In the genomic region with DNA sequence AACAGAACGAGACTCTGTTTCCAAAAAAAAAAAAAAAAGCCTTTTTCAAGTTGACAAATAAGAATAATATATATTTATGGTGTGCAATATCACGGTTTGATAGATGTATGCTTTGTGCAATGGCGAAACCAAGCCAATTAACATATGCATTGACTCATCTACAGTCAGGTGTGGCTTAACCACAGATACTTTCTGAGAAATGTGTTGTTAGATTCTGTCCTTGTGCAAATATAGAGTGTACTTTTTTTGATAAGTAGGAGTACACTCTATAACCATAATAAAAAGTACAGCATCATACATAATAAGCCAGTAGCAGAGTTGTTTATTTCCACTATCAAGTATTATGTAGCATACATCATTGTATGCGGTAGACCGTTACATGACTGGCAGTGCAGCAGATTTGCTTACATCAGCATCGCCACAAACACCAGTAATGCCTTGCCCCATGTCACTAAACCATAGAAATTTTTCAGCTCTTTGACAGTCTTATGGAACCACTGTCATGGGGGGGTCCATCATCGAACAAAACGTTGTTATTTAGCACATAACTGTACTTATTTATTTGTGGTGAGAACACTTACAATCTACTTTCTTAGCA, we compare ENCODE assay signal across 21 cellular contexts. TPM values are rescaled to one million over a fixed set of nuclear protein-coding genes. Genes with fewer than 3 reads are reported as not detected.
A peak's percentile ranks its signal among the peaks of the same experiment; 100 is the strongest.
DNase-seq lines count a peak whose midpoint lies in the region; ATAC-seq and TF ChIP-seq lines count a peak whose summit lies in the region.
"Had no signal": no experiment of that assay in that cellular context is flagged by ENCODE, and none has a peak within 500 bp of the region (broad histone marks: within the 10 kb centered on the region; RNA-seq: fewer than 3 reads in every experiment).

No MANE protein-coding gene starts in this region.

- no peaks in the 10 kb centered on the region for H3K79me1 ChIP-seq in mesendoderm (ENCODE audit: low read length)

- H2BK15ac ChIP-seq in mesendoderm (replicated peaks; ENCODE audit: low read depth): no peak overlapping the region

- no peaks in the 10 kb centered on the region for H3K4me1 Mint-ChIP-seq in activated CD8-positive, alpha-beta T cell treated with anti-CD3 and anti-CD28 coated beads for 36 hours (ENCODE audit: low read depth)
- no peaks in the 10 kb centered on the region for H3K4me1 Mint-ChIP-seq in activated CD8-positive, alpha-beta T cell treated with anti-CD3 and anti-CD28 coated beads, Interleukin-2, amount 10 ng/mL, durations not matched to agents 7 days and 5 days (ENCODE audit: low read depth)
- H3K4me1 Mint-ChIP-seq in stimulated activated naive CD8-positive, alpha-beta T cell treated with anti-CD3 and anti-CD28 coated beads, Interleukin-15, amount 100 ng/mL, for 72 hours: no peaks in the 10 kb centered on the region
- H3K4me1 Mint-ChIP-seq: B cell had no signal

- peak; percentile 47 for ATAC-seq in activated CD8-positive, alpha-beta T cell treated with anti-CD3 and anti-CD28 coated beads for 36 hours
- no peak for ATAC-seq in activated CD8-positive, alpha-beta T cell treated with anti-CD3 and anti-CD28 coated beads, Interleukin-2, amount 10 ng/mL, durations not matched to agents 7 days and 5 days
- peak; percentile 64 for ATAC-seq in stimulated activated naive CD8-positive, alpha-beta T cell treated with anti-CD3 and anti-CD28 coated beads, Interleukin-15, amount 100 ng/mL, for 72 hours
- no peak for ATAC-seq in stimulated activated naive CD8-positive, alpha-beta T cell treated with anti-CD3 and anti-CD28 coated beads, Interleukin-15, Interleukin-2, amounts not matched to agents 100 U/mL and 50 U/mL, for 24 hours
- ATAC-seq: Panc1 had no signal

- peaks cover 4% of the 10 kb centered on the region for H3K27me3 Mint-ChIP-seq in activated CD8-positive, alpha-beta T cell treated with anti-CD3 and anti-CD28 coated beads for 36 hours
- H3K27me3 Mint-ChIP-seq in activated CD8-positive, alpha-beta T cell treated with anti-CD3 and anti-CD28 coated beads, Interleukin-2, amount 10 ng/mL, durations not matched to agents 7 days and 5 days (ENCODE audit: low read depth): peaks cover 3% of the 10 kb centered on the region
- H3K27me3 Mint-ChIP-seq in stimulated activated naive CD8-positive, alpha-beta T cell treated with anti-CD3 and anti-CD28 coated beads, Interleukin-15, amount 100 ng/mL, for 72 hours: no peaks in the 10 kb centered on the region

- WGBS in lower leg skin, 2 donors: 81 to 82% methylated on average over 8 of the region's 8 CpGs
- no CpG with 5 or more reads among the region's 8 CpGs for WGBS in mesendoderm (ENCODE audit: extremely low coverage, insufficient coverage, low lambda C conversion rate)

- no peak overlapping the region for H3K27ac ChIP-seq in mesendoderm (ENCODE audit: low read depth, low read length)

- no peak overlapping the region for H3K4me2 ChIP-seq in mesendoderm (ENCODE audit: low read length)

- no peak for TF ChIP-seq CTCF in activated CD8-positive, alpha-beta T cell treated with anti-CD3 and anti-CD28 coated beads for 36 hours (IDR thresholded peaks at IDR 0.05)
- TF ChIP-seq CTCF in epithelial cell of esophagus (IDR thresholded peaks at IDR 0.05; ENCODE audit: insufficient read depth, low read depth, low read length, missing control alignments): no peak
- TF ChIP-seq CTCF in lower leg skin (IDR thresholded peaks at IDR 0.05): no peak

- H3K27ac Mint-ChIP-seq in activated CD8-positive, alpha-beta T cell treated with anti-CD3 and anti-CD28 coated beads for 36 hours: no peak overlapping the region
- H3K27ac Mint-ChIP-seq in activated CD8-positive, alpha-beta T cell treated with anti-CD3 and anti-CD28 coated beads, Interleukin-2, amount 10 ng/mL, durations not matched to agents 7 days and 5 days: no peak overlapping the region
- no peak overlapping the region for H3K27ac Mint-ChIP-seq in stimulated activated naive CD8-positive, alpha-beta T cell treated with anti-CD3 and anti-CD28 coated beads, Interleukin-15, amount 100 ng/mL, for 72 hours
- H3K27ac Mint-ChIP-seq: B cell had no signal

- H3K23ac ChIP-seq in mesendoderm (ENCODE audit: low read length): no peak overlapping the region

- DNase-seq in activated CD8-positive, alpha-beta T cell treated with anti-CD3 and anti-CD28 coated beads for 36 hours: no peak
- no peak for DNase-seq in activated CD8-positive, alpha-beta T cell treated with anti-CD3 and anti-CD28 coated beads, Interleukin-2, amount 10 ng/mL, durations not matched to agents 7 days and 5 days
- DNase-seq in stimulated activated naive CD8-positive, alpha-beta T cell treated with anti-CD3 and anti-CD28 coated beads, Interleukin-15, amount 100 ng/mL, for 72 hours: no peak
- no peak for DNase-seq in stimulated activated naive CD8-positive, alpha-beta T cell treated with anti-CD3 and anti-CD28 coated beads, Interleukin-15, Interleukin-2, amounts not matched to agents 100 U/mL and 50 U/mL, for 24 hours
- peak; percentile 67 for DNase-seq in epithelial cell of esophagus (ENCODE audit: low read depth)
- DNase-seq in stimulated activated CD4-positive, alpha-beta T cell treated with anti-CD3 and anti-CD28 coated beads, Interleukin-15, amount 100 ng/mL, for 24 hours: no peak
- no peak for DNase-seq in lower leg skin (ENCODE audit: low spot score in 2 of 2)
- DNase-seq in mesendoderm: no peak
- DNase-seq: GDM1, MM.1S, NCI-H1092 treated with DMSO at 0.1 percent for 48 hours, NCI-H1436 treated with DMSO at 0.1 percent for 48 hours, NCI-H1930, NCI-H2227 treated with DMSO at 0.1 percent for 48 hours, NCI-H510A, NCI-H774, SIG-M5 had no signal

- no peak overlapping the region for H4K8ac ChIP-seq in mesendoderm (ENCODE audit: low read depth, low read length)

- no peak overlapping the region for H3K18ac ChIP-seq in mesendoderm (ENCODE audit: low read length)

- no peak overlapping the region for H3K4me3 Mint-ChIP-seq in activated CD8-positive, alpha-beta T cell treated with anti-CD3 and anti-CD28 coated beads for 36 hours
- H3K4me3 Mint-ChIP-seq in activated CD8-positive, alpha-beta T cell treated with anti-CD3 and anti-CD28 coated beads, Interleukin-2, amount 10 ng/mL, durations not matched to agents 7 days and 5 days: no peak overlapping the region
- no peak overlapping the region for H3K4me3 Mint-ChIP-seq in stimulated activated naive CD8-positive, alpha-beta T cell treated with anti-CD3 and anti-CD28 coated beads, Interleukin-15, amount 100 ng/mL, for 72 hours
- H3K4me3 Mint-ChIP-seq: B cell, CD14-positive monocyte had no signal

- no peaks in the 10 kb centered on the region for H3K4me1 ChIP-seq in mesendoderm (ENCODE audit: control insufficient read depth, low read depth, low read length)

- TF ChIP-seq POLR2A in lower leg skin (IDR thresholded peaks at IDR 0.05): no peak

- no peak overlapping the region for H3K56ac ChIP-seq in mesendoderm (ENCODE audit: low read length)

- H2BK5ac ChIP-seq in mesendoderm (ENCODE audit: low read length): no peak overlapping the region

- intact Hi-C loops in activated CD8-positive, alpha-beta T cell treated with anti-CD3 and anti-CD28 coated beads for 36 hours (cut with micrococcal nuclease): no loop called here
- intact Hi-C loops in lower leg skin (cut with DNase I; ENCODE audit: low total_unique reads): no loop called here

- H3K9ac ChIP-seq in mesendoderm (ENCODE audit: low read length): no peak overlapping the region

- no peaks in the 10 kb centered on the region for H3K27me3 ChIP-seq in mesendoderm (ENCODE audit: insufficient read depth, low read length, poor library complexity)

- no peaks in the 10 kb centered on the region for H3K36me3 Mint-ChIP-seq in activated CD8-positive, alpha-beta T cell treated with anti-CD3 and anti-CD28 coated beads for 36 hours (ENCODE audit: low read depth)
- no peaks in the 10 kb centered on the region for H3K36me3 Mint-ChIP-seq in activated CD8-positive, alpha-beta T cell treated with anti-CD3 and anti-CD28 coated beads, Interleukin-2, amount 10 ng/mL, durations not matched to agents 7 days and 5 days (ENCODE audit: low read depth)
- H3K36me3 Mint-ChIP-seq: CD14-positive monocyte had no signal

- H3K4me3 ChIP-seq in epithelial cell of esophagus (ENCODE audit: low read length): no peak overlapping the region
- no peak overlapping the region for H3K4me3 ChIP-seq in lower leg skin (ENCODE audit: low read depth, poor library complexity, severe bottlenecking)
- H3K4me3 ChIP-seq in mesendoderm (ENCODE audit: low read length): no peak overlapping the region
- H3K4me3 ChIP-seq: K562 had no signal

- no peaks in the 10 kb centered on the region for H3K36me3 ChIP-seq in mesendoderm (ENCODE audit: control insufficient read depth, insufficient read depth, low read length)

- H3K79me2 ChIP-seq in mesendoderm (ENCODE audit: control insufficient read depth, insufficient read depth, low read length): no peaks in the 10 kb centered on the region

- no peaks in the 10 kb centered on the region for H3K9me3 Mint-ChIP-seq in activated CD8-positive, alpha-beta T cell treated with anti-CD3 and anti-CD28 coated beads for 36 hours
- no peaks in the 10 kb centered on the region for H3K9me3 Mint-ChIP-seq in activated CD8-positive, alpha-beta T cell treated with anti-CD3 and anti-CD28 coated beads, Interleukin-2, amount 10 ng/mL, durations not matched to agents 7 days and 5 days (ENCODE audit: insufficient read depth)
- H3K9me3 Mint-ChIP-seq in stimulated activated naive CD8-positive, alpha-beta T cell treated with anti-CD3 and anti-CD28 coated beads, Interleukin-15, amount 100 ng/mL, for 72 hours: no peaks in the 10 kb centered on the region

- CTCF ChIA-PET in activated CD8-positive, alpha-beta T cell treated with anti-CD3 and anti-CD28 coated beads for 36 hours (lab: Charles Lee): interaction anchor here (0.7 to 1.5 kb wide), 3 partner anchors 13 to 45 kb away, joined by 3 read pairs; no protein-coding TSS in a partner anchor
- CTCF ChIA-PET in activated CD8-positive, alpha-beta T cell treated with anti-CD3 and anti-CD28 coated beads, Interleukin-2, amount 10 ng/mL, durations not matched to agents 7 days and 5 days (lab: Charles Lee): no interaction called here

- no peak overlapping the region for H2BK120ac ChIP-seq in mesendoderm (ENCODE audit: low read depth, low read length)

- no peak overlapping the region for H2AK5ac ChIP-seq in mesendoderm (ENCODE audit: low read length)

- POLR2A ChIA-PET in activated CD8-positive, alpha-beta T cell treated with anti-CD3 and anti-CD28 coated beads for 36 hours (lab: Charles Lee): no interaction called here
- POLR2A ChIA-PET in activated CD8-positive, alpha-beta T cell treated with anti-CD3 and anti-CD28 coated beads, Interleukin-2, amount 10 ng/mL, durations not matched to agents 7 days and 5 days (lab: Charles Lee): no interaction called here

- H4K5ac ChIP-seq in mesendoderm (ENCODE audit: low read length): no peak overlapping the region

- no peak overlapping the region for H3K4ac ChIP-seq in mesendoderm (ENCODE audit: low read depth, low read length)

RNA-seq across cellular contexts. Expression of a gene that starts 59.2 kb away (rescaled TPM):
- total RNA-seq in activated CD8-positive, alpha-beta T cell treated with anti-CD3 and anti-CD28 coated beads for 36 hours: 1 to 10 TPM; 1.8 to 1.9 TPM
- under 1 TPM; 0.89 to 0.95 TPM for total RNA-seq in activated CD8-positive, alpha-beta T cell treated with anti-CD3 and anti-CD28 coated beads, Interleukin-2, amount 10 ng/mL, durations not matched to agents 7 days and 5 days
- total RNA-seq in lower leg skin: 1 to 10 TPM in 2 of 4 donors, under 1 TPM in 2; 0.34 to 2.1 (median 1.3) TPM
- polyA plus RNA-seq in mesendoderm (2013, experiment 1 of 2): 1.3 TPM
- polyA plus RNA-seq in mesendoderm (2013, experiment 2 of 2): 1.3 TPM

Comparison
In these comparisons a context has a peak if more than half of its experiments do, and no peak if none do; other contexts are left out.
1. ATAC-seq: peak in activated CD8-positive, alpha-beta T cell treated with anti-CD3 and anti-CD28 coated beads for 36 hours (single experiment) and stimulated activated naive CD8-positive, alpha-beta T cell treated with anti-CD3 and anti-CD28 coated beads, Interleukin-15, amount 100 ng/mL, for 72 hours (single experiment); none in activated CD8-positive, alpha-beta T cell treated with anti-CD3 and anti-CD28 coated beads, Interleukin-2, amount 10 ng/mL, durations not matched to agents 7 days and 5 days (single experiment) and stimulated activated naive CD8-positive, alpha-beta T cell treated with anti-CD3 and anti-CD28 coated beads, Interleukin-15, Interleukin-2, amounts not matched to agents 100 U/mL and 50 U/mL, for 24 hours (single experiment).